ENCODE assay signal across 14 cellular contexts in genomic region chr12:82554529-82554928, GRCh38.
DNase-seq lines count a peak whose midpoint lies in the region; ATAC-seq lines count a peak whose summit lies in the region.
"Had no signal": no experiment of that assay in that cellular context is flagged by ENCODE, and none has a peak within 500 bp of the region (broad histone marks: within the 10 kb centered on the region; RNA-seq: fewer than 3 reads in every experiment).

No MANE protein-coding gene starts in this region.

- peak; percentile 24 for DNase-seq in iris pigment epithelial cell (ENCODE audit: low read depth)
- DNase-seq in NCI-H2081 (lab: John Stamatoyannopoulos, UW): no peak
- DNase-seq in NCI-H748 (lab: John Stamatoyannopoulos, UW; ENCODE audit: unreplicated experiment): no peak
- no peak for DNase-seq in NCI-H1436 treated with DMSO at 0.1 percent for 48 hours (lab: John Stamatoyannopoulos, UW)
- no peak for DNase-seq in NCI-H1930 (lab: John Stamatoyannopoulos, UW)
- DNase-seq: activated B cell treated with CpG ODN at 0.5 μM for 24 hours; CD8-positive, alpha-beta memory T cell; cerebellar nuclear complex; left lung; NCI-H1092; transverse colon had no signal

- ATAC-seq in GM18520 (IDR thresholded peaks at IDR 0.05; ENCODE audit: unreplicated experiment) (peak; percentile 77), GM21786 (IDR thresholded peaks at IDR 0.05; ENCODE audit: unreplicated experiment) (peak; percentile 94), HG03460 (IDR thresholded peaks at IDR 0.05; ENCODE audit: unreplicated experiment) (peak; percentile 88)
- ATAC-seq: left lung had no signal
